29 cellular contexts compared by ENCODE assay signal in genomic region chr6:82705579-82705978, GRCh38.
"Had no signal": no experiment of that assay in that cellular context is flagged by ENCODE, and none has a peak within 500 bp of the region (broad histone marks: within the 10 kb centered on the region; RNA-seq: fewer than 3 reads in every experiment).

No MANE protein-coding gene starts in this region.

- H3K27me3 ChIP-seq: adrenal gland, ascending aorta, body of pancreas, brain microvascular endothelial cell, breast epithelium, cardiac muscle cell had no signal

- H3K9me3 ChIP-seq: adrenal gland had no signal

- H3K4me3 ChIP-seq: adrenal gland, ascending aorta, body of pancreas, breast epithelium, cardiac muscle cell had no signal

- DNase-seq: activated effector memory CD4-positive, alpha-beta T cell treated with anti-CD3 and anti-CD28 coated beads, Interleukin-2, amount 50 U/mL, for 16 hours; activated effector memory CD4-positive, alpha-beta T cell treated with Interleukin-2 at 50 U/mL for 16 hours; activated gamma-delta T cell; activated gamma-delta T cell treated with Interleukin-2 at 50 U/mL for 16 hours; activated naive CD4-positive, alpha-beta T cell; activated naive CD4-positive, alpha-beta T cell treated with anti-CD3 and anti-CD28 coated beads for 36 hours; activated naive CD4-positive, alpha-beta T cell treated with anti-CD3 and anti-CD28 coated beads, Interleukin-2, amount 10 ng/mL, durations not matched to agents 7 days and 5 days; activated naive CD4-positive, alpha-beta T cell treated with anti-CD3 and anti-CD28 coated beads, Interleukin-2, amount 50 U/mL, for 16 hours; activated naive CD4-positive, alpha-beta T cell treated with Interleukin-2 at 50 U/mL for 16 hours; activated naive CD8-positive, alpha-beta T cell treated with anti-CD3 and anti-CD28 coated beads for 36 hours; activated naive CD8-positive, alpha-beta T cell treated with anti-CD3 and anti-CD28 coated beads, Interleukin-2, amount 10 ng/mL, durations not matched to agents 7 days and 5 days; activated naive CD8-positive, alpha-beta T cell treated with anti-CD3 and anti-CD28 coated beads, Interleukin-2, amount 50 U/mL, for 24 hours; activated T-cell treated with anti-CD3 and anti-CD28 coated beads, Interleukin-2, amount 50 U/mL, for 1 hour; activated T-cell treated with anti-CD3 and anti-CD28 coated beads, Interleukin-2, amount 50 U/mL, for 24 hours; activated T-cell treated with anti-CD3 and anti-CD28 coated beads, Interleukin-2, amount 50 U/mL, for 4 hours; activated T-cell treated with anti-CD3 and anti-CD28 coated beads, Interleukin-2, amount 50 U/mL, for 48 hours; activated T-cell treated with anti-CD3 and anti-CD28 coated beads, Interleukin-2, amount 50 U/mL, for 72 hours; adrenal gland; amniotic stem cell; amygdala; anterior cingulate cortex; aorta; body of pancreas; brain microvascular endothelial cell; caudate nucleus; central memory CD4-positive, alpha-beta T cell had no signal

- H3K36me3 ChIP-seq: adrenal gland, ascending aorta, brain microvascular endothelial cell, breast epithelium, cardiac muscle cell had no signal

- H3K4me1 ChIP-seq: adrenal gland, ascending aorta, body of pancreas, breast epithelium had no signal

- H3K27ac ChIP-seq: adrenal gland, ascending aorta, body of pancreas, brain microvascular endothelial cell, breast epithelium, cardiac muscle cell had no signal
